ENCODE assay signal across 10 cellular contexts in the genomic region with DNA sequence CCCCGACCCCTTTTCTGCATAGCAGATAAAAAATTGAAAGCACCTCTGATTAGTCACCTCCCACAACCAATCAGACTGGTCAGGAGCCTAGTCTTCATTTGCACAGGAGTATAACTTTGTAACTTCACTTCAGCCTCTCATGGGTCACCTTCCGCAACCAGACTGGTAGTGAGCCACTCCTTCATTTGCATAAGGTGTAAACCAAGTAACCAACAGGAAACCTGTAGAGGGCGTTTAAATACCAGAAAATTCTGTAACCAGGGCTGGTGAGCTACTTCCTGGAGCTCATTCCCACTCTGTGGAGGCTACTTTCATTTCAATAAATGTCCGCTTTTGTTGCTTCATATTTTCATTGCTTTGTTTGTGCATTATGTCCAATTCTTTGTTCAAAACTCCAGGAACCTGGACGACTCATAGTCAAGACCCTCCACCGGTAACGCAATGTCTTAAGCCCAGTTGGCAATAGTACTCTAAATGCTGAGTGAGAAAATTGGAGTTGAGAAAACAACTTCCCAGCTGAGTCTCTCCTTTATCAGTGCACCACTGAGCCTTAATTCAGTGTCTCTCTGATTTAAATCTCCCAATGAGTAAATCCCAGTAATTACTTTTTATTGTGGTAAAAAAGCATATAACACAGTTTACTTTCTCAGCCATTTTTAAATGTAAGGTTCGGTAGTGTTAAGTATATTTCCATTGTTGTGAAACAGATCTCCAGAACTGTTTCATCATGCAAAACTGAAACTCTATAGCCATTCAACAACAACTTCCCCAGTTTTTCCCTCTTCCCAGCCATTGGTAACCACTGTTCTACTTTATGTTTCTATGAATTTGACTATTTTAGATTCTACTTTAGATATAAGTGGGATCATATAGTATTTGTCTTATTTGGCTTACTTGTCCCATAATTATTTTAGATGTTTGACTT.
A peak's percentile ranks its signal among the peaks of the same experiment; 100 is the strongest.
DNase-seq lines count a peak whose midpoint lies in the region; FAIRE-seq and TF ChIP-seq lines count a peak whose summit lies in the region.
"Had no signal": no experiment of that assay in that cellular context is flagged by ENCODE, and none has a peak within 500 bp of the region (broad histone marks: within the 10 kb centered on the region; RNA-seq: fewer than 3 reads in every experiment).

No MANE protein-coding gene starts in this region.

- H3K27ac ChIP-seq in C4-2B (no peak overlapping the region), OCI-LY7 (ENCODE audit: low read depth, low read length, poor library complexity, severe bottlenecking) (no peak overlapping the region), vagina (no peak overlapping the region)
- H3K27ac ChIP-seq: epithelial cell of prostate had no signal

- POLR2A ChIA-PET in OCI-LY7 (lab: Charles Lee): no interaction called here

- H2AFZ ChIP-seq in OCI-LY7 (ENCODE audit: low read length): no peak overlapping the region

- DNase-seq in H54 (ENCODE audit: insufficient read length, low spot score) (no peak), OCI-LY7 (ENCODE audit: low spot score) (peak; percentile 32), fibroblast of villous mesenchyme (ENCODE audit: low read depth) (peak; percentile 3), SKM-1 treated with dmso at 0.1 percent for 144 hours (lab: John Stamatoyannopoulos, UW; ENCODE audit: unreplicated experiment) (no peak), NCI-H510A treated with DMSO at 0.1 percent for 48 hours (lab: John Stamatoyannopoulos, UW) (no peak), vagina (ENCODE audit: extremely low spot score in 2 of 2) (no peak)
- no peak for DNase-seq in stimulated activated CD4-positive, alpha-beta T cell treated with anti-CD3 and anti-CD28 coated beads, Interleukin-12 subunit alpha, Interleukin-12 subunit beta, amount 100 ng/mL, for 4 hours
- DNase-seq: stimulated activated CD4-positive, alpha-beta T cell treated with anti-CD3 and anti-CD28 coated beads, Interleukin-4, amount 100 ng/mL, for 1 hour had no signal

- no peaks in the 10 kb centered on the region for H3K9me2 ChIP-seq in OCI-LY7 (ENCODE audit: insufficient read depth, low read length)

- no peaks in the 10 kb centered on the region for H4K20me1 ChIP-seq in OCI-LY7 (ENCODE audit: insufficient read depth, low read length)

- intact Hi-C loops in OCI-LY7 (cut with micrococcal nuclease; ENCODE audit: unreplicated experiment): no loop called here
- intact Hi-C loops in vagina (cut with DNase I): no loop called here

- H3K4me2 ChIP-seq in OCI-LY7 (ENCODE audit: low read length): no peak overlapping the region

- no peaks in the 10 kb centered on the region for H3K4me1 ChIP-seq in OCI-LY7 (ENCODE audit: insufficient read depth, low read length, poor library complexity, severe bottlenecking)
- H3K4me1 ChIP-seq in vagina: no peaks in the 10 kb centered on the region

- CTCF ChIA-PET in OCI-LY7 (lab: Charles Lee; ENCODE audit: unreplicated experiment): no interaction called here

- H3K9me3 ChIP-seq in OCI-LY7 (ENCODE audit: low read length) (no peaks in the 10 kb centered on the region), vagina (no peaks in the 10 kb centered on the region)

- H3K27me3 ChIP-seq in vagina: no peaks in the 10 kb centered on the region

- BruUV-seq in OCI-LY7 (replicated peaks; lab: Mats Ljungman, UMichigan): no TSS peak

- no peak for TF ChIP-seq POLR2A in H54 (IDR thresholded peaks at IDR 0.05; ENCODE audit: low read depth, low read length)
- TF ChIP-seq POLR2A in vagina (IDR thresholded peaks at IDR 0.05): no peak

- no peaks in the 10 kb centered on the region for H3K36me3 ChIP-seq in OCI-LY7 (ENCODE audit: insufficient read depth, low read length)
- no peaks in the 10 kb centered on the region for H3K36me3 ChIP-seq in vagina

- no peaks in the 10 kb centered on the region for H3K79me2 ChIP-seq in OCI-LY7 (ENCODE audit: insufficient read depth, low read depth, low read length)

- peak; percentile 47 for TF ChIP-seq CTCF in C4-2B (conservative IDR thresholded peaks at IDR 0.05)
- TF ChIP-seq CTCF in OCI-LY7 (conservative IDR thresholded peaks at IDR 0.05; ENCODE audit: low read length): peak; percentile 55; the same call in 1 of the 2 replicates
- TF ChIP-seq CTCF in fibroblast of villous mesenchyme (IDR thresholded peaks at IDR 0.05; ENCODE audit: insufficient read depth, low read depth, low read length): no peak
- TF ChIP-seq CTCF in vagina (IDR thresholded peaks at IDR 0.05): no peak

- H3K4me3 ChIP-seq in OCI-LY7 (ENCODE audit: low read depth, low read length, poor library complexity, severe bottlenecking) (no peak overlapping the region), fibroblast of villous mesenchyme (ENCODE audit: low read depth, low read length) (no peak overlapping the region), vagina (no peak overlapping the region)

- peak; percentile 15 for FAIRE-seq in H54 (lab: Jason Lieb, UNC)

Comparison
In these comparisons a context has a peak if more than half of its experiments do, and no peak if none do; other contexts are left out.
1. CTCF ChIP-seq: peak in C4-2B (single experiment) and OCI-LY7 (single experiment); none in fibroblast of villous mesenchyme (single experiment) and vagina (0 of 3).
2. DNase-seq: peak in OCI-LY7 (single experiment) and fibroblast of villous mesenchyme (single experiment); none in H54 (single experiment), SKM-1 treated with dmso at 0.1 percent for 144 hours (single experiment), stimulated activated CD4-positive, alpha-beta T cell treated with anti-CD3 and anti-CD28 coated beads, Interleukin-12 subunit alpha, Interleukin-12 subunit beta, amount 100 ng/mL, for 4 hours (single experiment), NCI-H510A treated with DMSO at 0.1 percent for 48 hours (single experiment) and vagina (0 of 2).